In genomic region chr1:99503276-99503747, GRCh38 we compare ENCODE assay signal across 13 cellular contexts.
DNase-seq lines count a peak whose midpoint lies in the region; ATAC-seq, FAIRE-seq and TF ChIP-seq lines count a peak whose summit lies in the region.
"Had no signal": no experiment of that assay in that cellular context is flagged by ENCODE, and none has a peak within 500 bp of the region (broad histone marks: within the 10 kb centered on the region; RNA-seq: fewer than 3 reads in every experiment).

No MANE protein-coding gene starts in this region.

- TF ChIP-seq CTCF in bronchial epithelial cell (IDR thresholded peaks at IDR 0.05; ENCODE audit: insufficient read depth, low read length, severe bottlenecking) (no peak), dorsolateral prefrontal cortex (IDR thresholded peaks at IDR 0.05 in 54 of 56, conservative IDR thresholded peaks at IDR 0.05 in 2 of 56; ENCODE audit: low read depth in 1 of 56, partially characterized antibody in 56 of 56) (no peak)

- no peak overlapping the region for H3K4me3 ChIP-seq in bronchial epithelial cell (ENCODE audit: low read depth, low read length)
- H3K4me3 ChIP-seq in dorsolateral prefrontal cortex: no peak overlapping the region
- H3K4me3 ChIP-seq: sigmoid colon had no signal

- no peaks in the 10 kb centered on the region for H3K36me3 ChIP-seq in bronchial epithelial cell (ENCODE audit: control insufficient read depth, insufficient read depth, low read length)
- H3K36me3 ChIP-seq: sigmoid colon had no signal

- ATAC-seq in left cardiac atrium (peak; percentile 63 to 82), sciatic nerve (peak; percentile 80), HG02759 (IDR thresholded peaks at IDR 0.05; ENCODE audit: unreplicated experiment) (no peak)
- ATAC-seq: effector memory CD8-positive, alpha-beta T cell had no signal

- no peak for FAIRE-seq in bronchial epithelial cell (lab: Jason Lieb, UNC)

- intact Hi-C loops in left cardiac atrium (cut with DNase I) (loop anchor here in 1 of 2 donors (10.0 kb wide), 1 partner anchor 91 kb away; no protein-coding TSS in a partner anchor), sciatic nerve (cut with DNase I) (no loop called here), dorsolateral prefrontal cortex (cut with DNase I) (no loop called here)

- H3K27me3 ChIP-seq in bronchial epithelial cell (ENCODE audit: control insufficient read depth, insufficient read depth, low read length) (no peaks in the 10 kb centered on the region), dorsolateral prefrontal cortex (no peaks in the 10 kb centered on the region)
- H3K27me3 ChIP-seq: sigmoid colon had no signal

- H3K27ac ChIP-seq in dorsolateral prefrontal cortex: no peak overlapping the region
- H3K27ac ChIP-seq: sigmoid colon had no signal

- DNase-seq in HT1080 (ENCODE audit: low read depth) (peak; percentile 40), bronchial epithelial cell (ENCODE audit: low read depth) (peak; percentile 2), left cardiac atrium (peak; percentile 25), sciatic nerve (ENCODE audit: low spot score) (no peak), dorsolateral prefrontal cortex (no peak), T-helper 1 cell (no peak)
- DNase-seq in stimulated activated CD4-positive, alpha-beta T cell treated with anti-CD3 and anti-CD28 coated beads, Interleukin-1b, Interleukin-23, amount 100 ng/mL, for 48 hours: no peak
- DNase-seq: CD4-positive, alpha-beta memory T cell; effector memory CD8-positive, alpha-beta T cell; NCI-H69; SIG-M5; sigmoid colon had no signal

Comparison
In these comparisons a context has a peak if more than half of its experiments do, and no peak if none do; other contexts are left out.
1. DNase-seq: peak in HT1080 (single experiment), bronchial epithelial cell (single experiment) and left cardiac atrium (single experiment); none in sciatic nerve (single experiment), dorsolateral prefrontal cortex (0 of 10), T-helper 1 cell (0 of 5) and stimulated activated CD4-positive, alpha-beta T cell treated with anti-CD3 and anti-CD28 coated beads, Interleukin-1b, Interleukin-23, amount 100 ng/mL, for 48 hours (single experiment).